ENCODE assay signal across 1 cellular context in genomic region chr17:78214016-78214705, GRCh38.
A peak's percentile ranks its signal among the peaks of the same experiment; 100 is the strongest.
TF ChIP-seq lines count a peak whose summit lies in the region.

Gene BIRC5 (plus strand): TSS chr17:78214253. CDS start chr17:78214317, 64 bp downstream.

TF ChIP-seq in HepG2, 621 proteins besides CTCF, POLR2A, EP300 and RAD21 (continued from another document and continues in another):
- no peak for TF ChIP-seq ZNF18 (CRISPR knock-in tag; IDR thresholded peaks at IDR 0.05; ENCODE audit: insufficient replicate concordance)
- TF ChIP-seq ZKSCAN5 (CRISPR knock-in tag; IDR thresholded peaks at IDR 0.05) = no peak
- peak; percentile 61; the same call in 1 of the 2 replicates for TF ChIP-seq HOXA5 (CRISPR knock-in tag; IDR thresholded peaks at IDR 0.05)
- peak; percentile 57; the same call in 1 of the 2 replicates for TF ChIP-seq ZBTB7B (CRISPR knock-in tag; IDR thresholded peaks at IDR 0.05)
- TF ChIP-seq MAFK (conservative IDR thresholded peaks at IDR 0.05 in 1 of 2, IDR thresholded peaks at IDR 0.05 in 1 of 2; ENCODE audit: low read length in 2 of 2) = no peak
- 0 out of 2 replicates have a peak, but pooled peaks have one; percentile 35 for TF ChIP-seq RERE (CRISPR knock-in tag; IDR thresholded peaks at IDR 0.05; ENCODE audit: low read depth)
- peak; percentile 89 for TF ChIP-seq ZNF547 (CRISPR knock-in tag; IDR thresholded peaks at IDR 0.05)
- no peak for TF ChIP-seq CSRNP2 (CRISPR knock-in tag; conservative IDR thresholded peaks at IDR 0.05; ENCODE audit: low read depth)
- peak; percentile 63; the same call in 1 of the 2 replicates for TF ChIP-seq NRL (CRISPR knock-in tag; IDR thresholded peaks at IDR 0.05; ENCODE audit: borderline replicate concordance)
- no peak for TF ChIP-seq CHD4 (IDR thresholded peaks at IDR 0.05; ENCODE audit: borderline replicate concordance, low read length)
- TF ChIP-seq ZNF350 (CRISPR knock-in tag; IDR thresholded peaks at IDR 0.05; ENCODE audit: borderline replicate concordance, low read depth) = peak; percentile 87
- no peak for TF ChIP-seq ZNF24 (IDR thresholded peaks at IDR 0.05)
- peak; percentile 42; the same call in 1 of the 2 replicates for TF ChIP-seq MZF1 (CRISPR knock-in tag; IDR thresholded peaks at IDR 0.05; ENCODE audit: borderline replicate concordance)
- TF ChIP-seq RFX5 (IDR thresholded peaks at IDR 0.05; ENCODE audit: low read depth, low read length) = no peak
- TF ChIP-seq ZNF790 (CRISPR knock-in tag; IDR thresholded peaks at IDR 0.05; ENCODE audit: borderline replicate concordance) = peak; percentile 10; the same call in 1 of the 2 replicates
- TF ChIP-seq ZNF333 (CRISPR knock-in tag; IDR thresholded peaks at IDR 0.05; ENCODE audit: borderline replicate concordance) = peak; percentile 89
- no peak for TF ChIP-seq GPBP1L1 (CRISPR knock-in tag; IDR thresholded peaks at IDR 0.05)
- TF ChIP-seq ZNF431 (CRISPR knock-in tag; IDR thresholded peaks at IDR 0.05; ENCODE audit: borderline replicate concordance, low read depth) = no peak
- no peak for TF ChIP-seq TRIM22 (IDR thresholded peaks at IDR 0.05)
- no peak for TF ChIP-seq ZNF484 (CRISPR knock-in tag; IDR thresholded peaks at IDR 0.05; ENCODE audit: borderline replicate concordance, low read depth)
- TF ChIP-seq KDM6A (CRISPR knock-in tag; IDR thresholded peaks at IDR 0.05; ENCODE audit: low read depth) = no peak
- TF ChIP-seq SPEN (CRISPR knock-in tag; IDR thresholded peaks at IDR 0.05; ENCODE audit: low read depth) = peak; percentile 97
- no peak for TF ChIP-seq HES4 (CRISPR knock-in tag; IDR thresholded peaks at IDR 0.05; ENCODE audit: borderline replicate concordance)
- TF ChIP-seq ZFY (CRISPR knock-in tag; IDR thresholded peaks at IDR 0.05) = peak; percentile 95
- TF ChIP-seq ETS1 (CRISPR knock-in tag; IDR thresholded peaks at IDR 0.05) = peak; percentile 92; the same call in 1 of the 2 replicates
- TF ChIP-seq LRRFIP1 (CRISPR knock-in tag; conservative IDR thresholded peaks at IDR 0.05) = no peak
- TF ChIP-seq FOXA1 (IDR thresholded peaks at IDR 0.05) = no peak
- TF ChIP-seq FOXA1 (CRISPR knock-in tag; IDR thresholded peaks at IDR 0.05) = no peak; the same call in 1 of the 2 replicates
- no peak for TF ChIP-seq SNRNP70 (IDR thresholded peaks at IDR 0.05; ENCODE audit: low read depth, low read length)
- no peak; the same call in 1 of the 2 replicates for TF ChIP-seq NCOA5 (CRISPR knock-in tag; IDR thresholded peaks at IDR 0.05)
- TF ChIP-seq ZSCAN30 (CRISPR knock-in tag; IDR thresholded peaks at IDR 0.05) = peak; percentile 70; the same call in 1 of the 2 replicates
- TF ChIP-seq FUBP1 (CRISPR knock-in tag; IDR thresholded peaks at IDR 0.05; ENCODE audit: borderline replicate concordance) = no peak; the same call in 1 of the 2 replicates
- no peak for TF ChIP-seq GTF2F1 (IDR thresholded peaks at IDR 0.05; ENCODE audit: low read length)
- peak; percentile 88 for TF ChIP-seq ZNF777 (CRISPR knock-in tag; IDR thresholded peaks at IDR 0.05)
- peak; percentile 83; the same call in 1 of the 2 replicates for TF ChIP-seq RXRA (CRISPR knock-in tag; IDR thresholded peaks at IDR 0.05)
- no peak for TF ChIP-seq ZXDC (CRISPR knock-in tag; IDR thresholded peaks at IDR 0.05)
- TF ChIP-seq ZBTB34 (CRISPR knock-in tag; IDR thresholded peaks at IDR 0.05) = 0 out of 2 replicates have a peak, but pooled peaks have one; percentile 41
